ENCODE assay signal across 9 cellular contexts in genomic region chr6:117264487-117265424, GRCh38. TPM values are rescaled to one million over a fixed set of nuclear protein-coding genes. Genes with fewer than 3 reads are reported as not detected.
DNase-seq lines count a peak whose midpoint lies in the region; ATAC-seq and TF ChIP-seq lines count a peak whose summit lies in the region.
"Had no signal": no experiment of that assay in that cellular context is flagged by ENCODE, and none has a peak within 500 bp of the region (broad histone marks: within the 10 kb centered on the region; RNA-seq: fewer than 3 reads in every experiment).

No MANE protein-coding gene starts in this region.

- H3K4me1 ChIP-seq in tibial artery (peaks cover 0 to 26% (median 23%) of the 10 kb centered on the region in 4 donors), Karpas-422 (ENCODE audit: low read length) (no peaks in the 10 kb centered on the region)

- no peaks in the 10 kb centered on the region for H3K9me3 ChIP-seq in tibial artery
- no peaks in the 10 kb centered on the region for H3K9me3 ChIP-seq in Karpas-422 (ENCODE audit: low read length)

- no peak overlapping the region for H2AFZ ChIP-seq in Karpas-422 (ENCODE audit: low read length)

- H3K27ac ChIP-seq in tibial artery: no peak overlapping the region
- no peak overlapping the region for H3K27ac ChIP-seq in Karpas-422 (ENCODE audit: low read length)

- TF ChIP-seq CTCF in tibial artery (IDR thresholded peaks at IDR 0.05): no peak

- ATAC-seq in HG03342 (IDR thresholded peaks at IDR 0.05; ENCODE audit: unreplicated experiment): peak; percentile 40

- H3K9ac ChIP-seq in Karpas-422 (ENCODE audit: low read length): no peak overlapping the region

- H3K4me3 ChIP-seq in tibial artery: peak overlapping the region; percentile 46 to 54
- H3K4me3 ChIP-seq in Karpas-422 (ENCODE audit: low read length): no peak overlapping the region

- peak; percentile 60 for DNase-seq in activated CD8-positive, alpha-beta memory T cell treated with anti-CD3 and anti-CD28 coated beads for 24 hours
- no peak for DNase-seq in activated CD8-positive, alpha-beta memory T cell treated with anti-CD3 and anti-CD28 coated beads, Interleukin-2, amount 50 U/mL, for 4 hours
- DNase-seq in astrocyte of the hippocampus (ENCODE audit: low read depth, low spot score) (peak; percentile 38), left kidney (ENCODE audit: low read depth, low spot score) (peak; percentile 40), tibial artery (no peak), NCI-H2081 treated with DMSO at 0.1 percent for 48 hours (lab: John Stamatoyannopoulos, UW) (no peak), Karpas-422 (no peak)
- DNase-seq: DND-41 had no signal

- H3K9me2 ChIP-seq in Karpas-422 (replicated peaks; ENCODE audit: insufficient read depth, low read length): no peaks in the 10 kb centered on the region

- no peak overlapping the region for H3K4me2 ChIP-seq in Karpas-422 (ENCODE audit: low read depth, low read length, poor library complexity, severe bottlenecking)

- H3K27me3 ChIP-seq in tibial artery: peaks cover 0 to 80% of the 10 kb centered on the region in 2 donors
- H3K27me3 ChIP-seq in Karpas-422 (ENCODE audit: low read length): no peaks in the 10 kb centered on the region

- intact Hi-C loops in tibial artery (cut with DNase I; ENCODE audit: low total_unique reads): no loop called here

- H3K79me2 ChIP-seq in Karpas-422 (ENCODE audit: low read length): no peaks in the 10 kb centered on the region

- no peaks in the 10 kb centered on the region for H4K20me1 ChIP-seq in Karpas-422 (ENCODE audit: insufficient read depth, low read depth, low read length)

- no peaks in the 10 kb centered on the region for H3K36me3 ChIP-seq in tibial artery
- no peaks in the 10 kb centered on the region for H3K36me3 ChIP-seq in Karpas-422 (ENCODE audit: insufficient read depth, low read length)

RNA-seq across cellular contexts. Expression of gene VGLL2, which starts 0.6 kb away (rescaled TPM):
- total RNA-seq in Karpas-422 (2014; rRNA removed; shearing (Covaris generic); ENCODE audit: low replicate concordance): not detected in 2 replicates

Comparison
In these comparisons a context has a peak if more than half of its experiments do, and no peak if none do; other contexts are left out.
1. DNase-seq: peak in activated CD8-positive, alpha-beta memory T cell treated with anti-CD3 and anti-CD28 coated beads for 24 hours (single experiment), astrocyte of the hippocampus (single experiment) and left kidney (single experiment); none in activated CD8-positive, alpha-beta memory T cell treated with anti-CD3 and anti-CD28 coated beads, Interleukin-2, amount 50 U/mL, for 4 hours (single experiment), tibial artery (0 of 2), NCI-H2081 treated with DMSO at 0.1 percent for 48 hours (single experiment) and Karpas-422 (single experiment).